ENCODE assay signal across 16 cellular contexts in genomic region chr22:35480143-35480542, GRCh38.
DNase-seq lines count a peak whose midpoint lies in the region; ATAC-seq, FAIRE-seq and TF ChIP-seq lines count a peak whose summit lies in the region.
"Had no signal": no experiment of that assay in that cellular context is flagged by ENCODE, and none has a peak within 500 bp of the region (broad histone marks: within the 10 kb centered on the region; RNA-seq: fewer than 3 reads in every experiment).

No MANE protein-coding gene starts in this region.

- no peaks in the 10 kb centered on the region for H3K36me3 Mint-ChIP-seq in natural killer cell
- H3K36me3 Mint-ChIP-seq: WTC11 had no signal

- ATAC-seq in natural killer cell (no peak), HG03457 (IDR thresholded peaks at IDR 0.05; ENCODE audit: unreplicated experiment) (no peak)
- ATAC-seq: stimulated activated naive CD8-positive, alpha-beta T cell treated with anti-CD3 and anti-CD28 coated beads, Interleukin-15, Interleukin-2, amounts not matched to agents 100 U/mL and 50 U/mL, for 24 hours; WTC11 had no signal

- H3K4me3 ChIP-seq in astrocyte of the cerebellum (ENCODE audit: low read depth, low read length) (no peak overlapping the region), suprapubic skin (no peak overlapping the region)
- H3K4me3 ChIP-seq: coronary artery, PC-9 had no signal

- H3K4me1 ChIP-seq in suprapubic skin, result peaks cover 26% of the 10 kb centered on the region

- peak overlapping the region; percentile 64 for H3K27ac ChIP-seq in suprapubic skin
- H3K27ac ChIP-seq: coronary artery, PC-9 had no signal

- no peak overlapping the region for H3K4me3 Mint-ChIP-seq in natural killer cell
- H3K4me3 Mint-ChIP-seq: WTC11 had no signal

- peaks cover 10 to 39% of the 10 kb centered on the region in 2 donors for H3K27me3 Mint-ChIP-seq in natural killer cell (ENCODE audit: low read depth in 2 of 2)

- no peaks in the 10 kb centered on the region for H3K9me3 Mint-ChIP-seq in natural killer cell

- no peaks in the 10 kb centered on the region for H3K9me3 ChIP-seq in suprapubic skin

- H3K36me3 ChIP-seq in suprapubic skin, result no peaks in the 10 kb centered on the region

- 40% methylated on average over 8 of the region's 11 CpGs for WGBS in suprapubic skin

- no peak for TF ChIP-seq POLR2A in GM12891 (IDR thresholded peaks at IDR 0.05; ENCODE audit: low read depth, low read length)
- TF ChIP-seq POLR2A in suprapubic skin (IDR thresholded peaks at IDR 0.05), result no peak

- no peak overlapping the region for H3K27ac Mint-ChIP-seq in natural killer cell
- H3K27ac Mint-ChIP-seq: WTC11 had no signal

- intact Hi-C loops in natural killer cell (cut with micrococcal nuclease), result no loop called here

- FAIRE-seq in GM12891 (lab: Jason Lieb, UNC), result no peak
- FAIRE-seq: HTR-8/SVneo had no signal

- H3K4me1 Mint-ChIP-seq in natural killer cell, result peaks cover 12 to 13% of the 10 kb centered on the region in 2 donors

- peaks cover 4% of the 10 kb centered on the region for H3K27me3 ChIP-seq in suprapubic skin

- in situ Hi-C loops in astrocyte of the cerebellum (cut with HindIII; ENCODE audit: low sequenced_read_pairs), result no loop called here

- DNase-seq in GM12891 (ENCODE audit: insufficient read length, low spot score) (no peak), astrocyte of the cerebellum (ENCODE audit: low read depth) (peak; percentile 43), kidney tubule cell (ENCODE audit: low spot score) (peak; percentile 86), suprapubic skin (ENCODE audit: low spot score in 2 of 2) (no peak), natural killer cell (no peak), NCI-H1694 treated with DMSO at 0.1 percent for 48 hours (lab: John Stamatoyannopoulos, UW) (no peak), NCI-H82 treated with DMSO at 0.1 percent for 48 hours (lab: John Stamatoyannopoulos, UW; ENCODE audit: unreplicated experiment) (no peak)
- DNase-seq: DMS 273 treated with DMSO at 0.1 percent for 48 hours; head of caudate nucleus; NCI-H2081; PC-9; stimulated activated naive CD8-positive, alpha-beta T cell treated with anti-CD3 and anti-CD28 coated beads, Interleukin-15, Interleukin-2, amounts not matched to agents 100 U/mL and 50 U/mL, for 24 hours had no signal

- TF ChIP-seq EP300 in suprapubic skin (IDR thresholded peaks at IDR 0.05), result no peak

- TF ChIP-seq CTCF in astrocyte of the cerebellum (IDR thresholded peaks at IDR 0.05; ENCODE audit: low read depth, low read length, missing control alignments) (no peak), suprapubic skin (IDR thresholded peaks at IDR 0.05) (no peak), natural killer cell (IDR thresholded peaks at IDR 0.05) (no peak)

TF ChIP-seq in GM12891, 5 proteins besides CTCF, POLR2A, EP300 and RAD21:
- TF ChIP-seq POU2F2 (IDR thresholded peaks at IDR 0.05; ENCODE audit: low read depth, low read length), result no peak
- peak; percentile 81 for TF ChIP-seq PAX5 (IDR thresholded peaks at IDR 0.05; ENCODE audit: insufficient read depth, low read length, severe bottlenecking)

Comparison
In these comparisons a context has a peak if more than half of its experiments do, and no peak if none do; other contexts are left out.
1. DNase-seq: peak in astrocyte of the cerebellum (single experiment) and kidney tubule cell (single experiment); none in GM12891 (single experiment), suprapubic skin (0 of 2), natural killer cell (single experiment), NCI-H1694 treated with DMSO at 0.1 percent for 48 hours (single experiment) and NCI-H82 treated with DMSO at 0.1 percent for 48 hours (single experiment).